9 cellular contexts compared by ENCODE assay signal in genomic region chr12:18983854-18984253, GRCh38.
"Had no signal": no experiment of that assay in that cellular context is flagged by ENCODE, and none has a peak within 500 bp of the region (broad histone marks: within the 10 kb centered on the region; RNA-seq: fewer than 3 reads in every experiment).

No MANE protein-coding gene starts in this region.

- H3K27ac Mint-ChIP-seq: GM23338, HFFc6 had no signal

- H3K4me3 ChIP-seq: GM23248, GM23338, HAP-1 had no signal

- H3K36me3 ChIP-seq: HAP-1 had no signal

- H2AFZ ChIP-seq: GM23248, GM23338 had no signal

- H3K27ac ChIP-seq: GM23248 had no signal

- FAIRE-seq: H54 had no signal

- ATAC-seq: GM23338, HCT116 had no signal

- H3K9me3 ChIP-seq: HAP-1 had no signal

- H3K9me3 Mint-ChIP-seq: HFFc6 had no signal

- H3K4me3 Mint-ChIP-seq: GM23338, HFFc6 had no signal

- H3K4me2 ChIP-seq: GM23338 had no signal

- DNase-seq: GM23248, GOT3, H7, HCEC 1CT, HFFc6 had no signal

- H3K9ac ChIP-seq: GM23248 had no signal
